28 cellular contexts compared by ENCODE assay signal in the genomic region with DNA sequence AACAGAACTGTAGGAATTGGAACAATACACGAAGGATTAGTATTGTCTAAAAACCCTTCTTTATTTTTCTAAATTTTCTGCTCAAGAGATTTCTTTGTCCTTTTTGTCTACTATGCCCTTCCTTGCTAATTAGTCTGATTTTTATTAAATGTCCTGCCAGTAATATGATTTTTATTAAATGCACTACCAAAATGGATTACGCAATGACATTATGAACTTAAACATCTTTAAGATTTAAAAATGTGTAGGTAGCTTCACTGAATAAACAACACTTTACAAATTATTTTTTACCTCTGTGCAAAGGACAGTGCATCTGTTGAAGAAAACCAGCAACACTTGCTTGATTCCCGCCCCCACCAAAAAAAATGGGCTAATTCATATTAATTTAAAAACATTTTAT. TPM values are rescaled to one million over a fixed set of nuclear protein-coding genes. Genes with fewer than 3 reads are reported as not detected.
DNase-seq lines count a peak whose midpoint lies in the region; ATAC-seq, FAIRE-seq and TF ChIP-seq lines count a peak whose summit lies in the region.
"Had no signal": no experiment of that assay in that cellular context is flagged by ENCODE, and none has a peak within 500 bp of the region (broad histone marks: within the 10 kb centered on the region; RNA-seq: fewer than 3 reads in every experiment).

No MANE protein-coding gene starts in this region.

- TF ChIP-seq RAD21 in HepG2 (CRISPR knock-in tag; IDR thresholded peaks at IDR 0.05) (no peak), K562 (CRISPR knock-in tag; conservative IDR thresholded peaks at IDR 0.05 in 1 of 2, IDR thresholded peaks at IDR 0.05 in 1 of 2) (no peak)

- H3K4me1 ChIP-seq in HepG2 (ENCODE audit: insufficient read depth, low read length): peaks cover 15% of the 10 kb centered on the region
- peaks cover 0 to 3% (median 0%) of the 10 kb centered on the region in 4 donors for H3K4me1 ChIP-seq in right lobe of liver
- peaks cover 0 to 5% of the 10 kb centered on the region in 2 experiments; a peak in 2 of 5 replicates for H3K4me1 ChIP-seq in K562 (replicated peaks in 1 of 2; ENCODE audit: control insufficient read depth in 2 of 2, insufficient read depth in 2 of 2, low read length in 2 of 2)
- H3K4me1 ChIP-seq in parathyroid adenoma: peaks cover 4% of the 10 kb centered on the region
- H3K4me1 ChIP-seq: BE2C, BLaER1 had no signal

- no peaks in the 10 kb centered on the region for H3K9me1 ChIP-seq in K562 (ENCODE audit: control insufficient read depth, insufficient read depth, low read length)

- TF ChIP-seq EP300 in HepG2 (IDR thresholded peaks at IDR 0.05; ENCODE audit: low read depth in 2 of 2, low read length in 2 of 2) (no peak), HepG2 (CRISPR knock-in tag; IDR thresholded peaks at IDR 0.05; ENCODE audit: borderline replicate concordance) (no peak), K562 (IDR thresholded peaks at IDR 0.05; ENCODE audit: low read length) (no peak)

- ATAC-seq in HepG2 (no peak), right lobe of liver (no peak), K562 (no peak), GM21737 (IDR thresholded peaks at IDR 0.05; ENCODE audit: unreplicated experiment) (no peak)
- ATAC-seq: GM12878 had no signal

- no peak overlapping the region for H2AFZ ChIP-seq in HepG2 (ENCODE audit: low read length)
- no peak overlapping the region for H2AFZ ChIP-seq in K562 (ENCODE audit: low read depth, low read length)
- no peak overlapping the region for H2AFZ ChIP-seq in parathyroid adenoma

- CTCF ChIA-PET in HepG2 (lab: Yijun Ruan, JAX; ENCODE audit: low intra/inter-chr PET ratio, low total read pairs): no interaction called here
- CTCF ChIA-PET in K562 (lab: Yijun Ruan, JAX; ENCODE audit: low intra/inter-chr PET ratio): no interaction called here

- H3K36me3 ChIP-seq in HepG2 (replicated peaks in 1 of 2; ENCODE audit: control insufficient read depth in 1 of 2, insufficient read depth in 2 of 2, low read length in 2 of 2) (no peaks in the 10 kb centered on the region), right lobe of liver (no peaks in the 10 kb centered on the region), K562 (ENCODE audit: control insufficient read depth, insufficient read depth, low read length) (no peaks in the 10 kb centered on the region), parathyroid adenoma (ENCODE audit: control insufficient read depth, insufficient read depth, low read length) (no peaks in the 10 kb centered on the region), MG63 (no peaks in the 10 kb centered on the region)
- H3K36me3 ChIP-seq: BE2C, BLaER1 had no signal

- in situ Hi-C loops in HepG2 (cut with HindIII; ENCODE audit: extremely low pct_ligation_motif_present, low pct_unique_long_range_greater_than_20kb) (no loop called here), K562 (cut with MboI) (no loop called here)

- WGBS in HepG2 (ENCODE audit: low lambda C conversion rate): 33% methylated on average over 3 of the region's 3 CpGs
- WGBS in right lobe of liver (ENCODE audit: insufficient coverage, low coverage, low lambda C conversion rate, missing lambda C conversion rate): 14% methylated on average over 3 of the region's 3 CpGs
- WGBS in K562 (ENCODE audit: insufficient coverage, low coverage, missing lambda C conversion rate): 25% methylated on average over 2 of the region's 3 CpGs

- H4K20me1 ChIP-seq in HepG2 (ENCODE audit: insufficient read depth, low read length) (no peaks in the 10 kb centered on the region; the same call in 1 of the 2 replicates), K562 (replicated peaks; ENCODE audit: control insufficient read depth, insufficient read depth, low read length) (no peaks in the 10 kb centered on the region)

- H3K79me2 ChIP-seq in HepG2 (ENCODE audit: insufficient read depth, low read length) (no peaks in the 10 kb centered on the region), K562 (ENCODE audit: control insufficient read depth, insufficient read depth, low read length) (no peaks in the 10 kb centered on the region), parathyroid adenoma (peaks cover 21% of the 10 kb centered on the region)

- intact Hi-C loops in HepG2 (cut with micrococcal nuclease; ENCODE audit: unreplicated experiment): no loop called here
- intact Hi-C loops in right lobe of liver (cut with DNase I): no loop called here
- intact Hi-C loops in K562 (cut with micrococcal nuclease): no loop called here

- TF ChIP-seq POLR2A in HepG2 (IDR thresholded peaks at IDR 0.05; ENCODE audit: insufficient read depth in 1 of 2, low read depth in 2 of 2, low read length in 2 of 2) (no peak), right lobe of liver (IDR thresholded peaks at IDR 0.05) (no peak), K562 (conservative IDR thresholded peaks at IDR 0.05) (no peak)

- no peak overlapping the region for H3K27ac ChIP-seq in HepG2 (ENCODE audit: extremely low read length, insufficient read depth, low read length)
- no peak overlapping the region for H3K27ac ChIP-seq in right lobe of liver
- H3K27ac ChIP-seq in K562 (ENCODE audit: extremely low read depth, low read depth, low read length): no peak overlapping the region
- peak overlapping the region; percentile 99 for H3K27ac ChIP-seq in parathyroid adenoma
- H3K27ac ChIP-seq: 22Rv1, BLaER1 had no signal

- H3K27me3 ChIP-seq in HepG2 (ENCODE audit: control insufficient read depth in 1 of 2, insufficient read depth in 2 of 2, low read length in 2 of 2): peaks cover 27 to 61% of the 10 kb centered on the region in 2 experiments
- peaks cover 36 to 64% of the 10 kb centered on the region in 2 donors for H3K27me3 ChIP-seq in right lobe of liver
- peaks cover 0 to 1% of the 10 kb centered on the region in 2 experiments; a peak in 2 of 5 replicates for H3K27me3 ChIP-seq in K562 (ENCODE audit: control insufficient read depth in 2 of 2, insufficient read depth in 2 of 2, low read length in 2 of 2)
- no peaks in the 10 kb centered on the region for H3K27me3 ChIP-seq in parathyroid adenoma (ENCODE audit: control insufficient read depth, insufficient read depth, low read length)
- no peaks in the 10 kb centered on the region for H3K27me3 ChIP-seq in MG63

- no peaks in the 10 kb centered on the region for H3K9me3 ChIP-seq in HepG2 (ENCODE audit: low read length)
- H3K9me3 ChIP-seq in right lobe of liver: no peaks in the 10 kb centered on the region
- H3K9me3 ChIP-seq in K562 (replicated peaks; ENCODE audit: control insufficient read depth, insufficient read depth, low read depth, low read length): no peaks in the 10 kb centered on the region; the same call in 1 of the 2 replicates
- H3K9me3 ChIP-seq in parathyroid adenoma (ENCODE audit: control insufficient read depth, low read length): no peaks in the 10 kb centered on the region
- no peaks in the 10 kb centered on the region for H3K9me3 ChIP-seq in MG63
- H3K9me3 ChIP-seq: BE2C had no signal

- DNase-seq in HepG2 (ENCODE audit: low spot score): no peak
- no peak for DNase-seq in right lobe of liver
- DNase-seq in K562 (ENCODE audit: extremely low read depth in 1 of 4, low spot score in 3 of 4): no peak
- DNase-seq in MG63: no peak
- DNase-seq: ACHN; BE2C; C1 segment of cervical spinal cord; CD4-positive, alpha-beta memory T cell; CD4-positive, CD25-positive, alpha-beta regulatory T cell; CD8-positive, alpha-beta memory T cell; COR-L47; DMS 273 treated with DMSO at 0.1 percent for 48 hours; DMS53; DMS79; DND-41; EL; GDM1 had no signal

- H3K9ac ChIP-seq in HepG2 (ENCODE audit: insufficient read depth, low read depth, low read length) (no peak overlapping the region), K562 (ENCODE audit: insufficient read depth in 1 of 2, low read depth in 2 of 2, low read length in 2 of 2) (no peak overlapping the region), parathyroid adenoma (no peak overlapping the region)
- H3K9ac ChIP-seq: BLaER1 had no signal

- POLR2A ChIA-PET in HepG2 (lab: Yijun Ruan, JAX) (no interaction called here), K562 (lab: Yijun Ruan, JAX) (no interaction called here)

- BruUV-seq in HepG2 (replicated peaks; lab: Mats Ljungman, UMichigan) (no TSS peak), K562 (replicated peaks; lab: Mats Ljungman, UMichigan) (no TSS peak)

- FAIRE-seq in HepG2 (lab: Jason Lieb, UNC) (no peak), K562 (lab: Jason Lieb, UNC) (no peak)
- FAIRE-seq: GM12878, GM12892, GM18507 had no signal

- no peak overlapping the region for H3K4me3 ChIP-seq in HepG2 (replicated peaks in 1 of 3; ENCODE audit: insufficient read depth in 1 of 3, low read depth in 2 of 3, low read length in 3 of 3)
- no peak overlapping the region for H3K4me3 ChIP-seq in right lobe of liver
- no peak overlapping the region for H3K4me3 ChIP-seq in K562
- H3K4me3 ChIP-seq in parathyroid adenoma (ENCODE audit: low read depth, low read length): no peak overlapping the region
- no peak overlapping the region for H3K4me3 ChIP-seq in MG63
- H3K4me3 ChIP-seq: BLaER1, GM12878 had no signal

- H3K4me2 ChIP-seq in HepG2 (ENCODE audit: low read depth, low read length) (no peak overlapping the region), K562 (ENCODE audit: insufficient read depth, low read length) (no peak overlapping the region), parathyroid adenoma (ENCODE audit: low read length) (no peak overlapping the region)
- H3K4me2 ChIP-seq: BLaER1 had no signal

- TF ChIP-seq CTCF in HepG2 (CRISPR knock-in tag; IDR thresholded peaks at IDR 0.05) (no peak), right lobe of liver (IDR thresholded peaks at IDR 0.05) (no peak), K562 (IDR thresholded peaks at IDR 0.05 in 2 of 3, conservative IDR thresholded peaks at IDR 0.05 in 1 of 3; ENCODE audit: insufficient read depth in 2 of 3, low read depth in 1 of 3, low read length in 3 of 3) (no peak), parathyroid adenoma (IDR thresholded peaks at IDR 0.05) (no peak)

RNA-seq across cellular contexts. Expression of a gene that starts 8.2 kb away (rescaled TPM):
- not detected in 2 replicates for total RNA-seq in HepG2 (2016; rRNA removed; fragmentation: Illumina TruSeq; extraction: Trizol)
- total RNA-seq in HepG2 (2016; cell fraction: cytosol; rRNA removed; fragmentation: Illumina TruSeq; extraction: Trizol; ENCODE audit: low read depth): not detected in 2 replicates
- total RNA-seq in HepG2 (2016; cell fraction: insoluble cytoplasmic fraction; rRNA removed; fragmentation: Illumina TruSeq; extraction: Trizol): not detected in 2 replicates
- not detected in 2 replicates for total RNA-seq in HepG2 (2016; cell fraction: membrane; rRNA removed; fragmentation: Illumina TruSeq; extraction: Trizol)
- total RNA-seq in HepG2 (2016; cell fraction: nucleus; rRNA removed; fragmentation: Illumina TruSeq; extraction: Trizol): not detected in 2 replicates
- polyA plus RNA-seq in HepG2 (2011; rRNA removed): 0.03 TPM in 2 replicates
- polyA plus RNA-seq in HepG2 (2011; cell fraction: cytosol; rRNA removed): not detected in 2 replicates
- 0.24 TPM in 1 of 2 replicates, not detected in the other for polyA plus RNA-seq in HepG2 (2011; cell fraction: nucleus; rRNA removed)
- 0.04 and 0.09 TPM in 2 replicates for polyA plus RNA-seq in HepG2 (2012)
- not detected in 2 replicates for polyA plus RNA-seq in HepG2 (2016; cell fraction: cytosol; fragmentation: Illumina TruSeq; extraction: Trizol; ENCODE audit: low read depth)
- not detected in 2 replicates for polyA plus RNA-seq in HepG2 (2016; cell fraction: insoluble cytoplasmic fraction; fragmentation: Illumina TruSeq; extraction: Trizol; ENCODE audit: low read depth)
- not detected in 2 replicates for polyA plus RNA-seq in HepG2 (2016; cell fraction: membrane; fragmentation: Illumina TruSeq; extraction: Trizol; ENCODE audit: low read depth)
- polyA plus RNA-seq in HepG2 (2016; cell fraction: nucleus; fragmentation: Illumina TruSeq; extraction: Trizol; ENCODE audit: insufficient read depth, low read depth): not detected in 2 replicates
- polyA minus RNA-seq in HepG2 (2011; rRNA and poly(A)+ RNA removed; ENCODE audit: low replicate concordance): 2.0 TPM in 1 of 2 replicates, not detected in the other
- not detected in 2 replicates for polyA minus RNA-seq in HepG2 (2011; cell fraction: cytosol; rRNA and poly(A)+ RNA removed)
- 0.13 TPM in 1 of 2 replicates, not detected in the other for polyA minus RNA-seq in HepG2 (2011; cell fraction: nucleus; rRNA and poly(A)+ RNA removed)
- not detected for total RNA-seq in right lobe of liver
- 4.0 and 4.6 TPM in 2 replicates for total RNA-seq in K562 (2011; cell fraction: chromatin; rRNA removed; ENCODE audit: low replicate concordance)
- 3.9 and 5.8 TPM in 2 replicates for total RNA-seq in K562 (2011; cell fraction: nucleolus; rRNA removed)
- 4.2 and 4.9 TPM in 2 replicates for total RNA-seq in K562 (2011; cell fraction: nucleoplasm; rRNA removed)
- total RNA-seq in K562 (2014; rRNA removed): 1.6 and 2.0 TPM in 2 replicates
- 0.87 and 1.0 TPM in 2 replicates for total RNA-seq in K562 (2014; rRNA removed; fragmentation: Illumina TruSeq; extraction: Trizol)
- 0.87 and 1.3 TPM in 2 replicates for total RNA-seq in K562 (2015; rRNA removed; fragmentation: Illumina TruSeq; extraction: Trizol)
- 2.4 and 3.4 TPM in 2 replicates for total RNA-seq in K562 (2021)
- polyA plus RNA-seq in K562 (2011; rRNA removed): 1.1 and 1.3 TPM in 2 replicates
- polyA plus RNA-seq in K562 (2011; cell fraction: cytosol; rRNA removed): 1.6 and 6.5 TPM in 2 replicates
- 2.2 and 4.8 TPM in 2 replicates for polyA plus RNA-seq in K562 (2011; cell fraction: nucleus; rRNA removed)
- polyA plus RNA-seq in K562 (2012): 2.6 and 3.5 TPM in 2 replicates
- polyA plus RNA-seq in K562 (2014; fragmentation: Illumina TruSeq; extraction: Trizol): 1.2 and 1.4 TPM in 2 replicates
- 1 to 10 TPM; 1.2 to 2.2 TPM for polyA plus RNA-seq in K562 (2014; fragmentation: Nextera tagmentation; extraction: Ambion mirVana)
- 1.4 and 1.8 TPM in 2 replicates for polyA plus RNA-seq in K562 (2014; rRNA removed)
- polyA minus RNA-seq in K562 (2011; rRNA and poly(A)+ RNA removed): 1.6 and 1.8 TPM in 2 replicates
- 1.8 and 3.6 TPM in 2 replicates for polyA minus RNA-seq in K562 (2011; cell fraction: cytosol; rRNA and poly(A)+ RNA removed)
- polyA minus RNA-seq in K562 (2011; cell fraction: nucleus; rRNA and poly(A)+ RNA removed): 4.8 and 5.1 TPM in 2 replicates
- total RNA-seq in MG63 (2014; rRNA removed; shearing (Covaris generic); ENCODE audit: low replicate concordance): 0.99 and 1.2 TPM in 2 replicates
- total RNA-seq: A172; CD4-positive, alpha-beta memory T cell; CD8-positive, alpha-beta memory T cell; G401 had no signal
- polyA plus RNA-seq: AG04450; CD14-positive monocyte; CD8-positive, alpha-beta memory T cell had no signal
